ENCODE assay signal across 1 cellular context in genomic region chr19:1151917-1152601, GRCh38.
TF ChIP-seq lines count a peak whose summit lies in the region.

No MANE protein-coding gene starts in this region.

TF ChIP-seq in SK-N-SH treated with all-trans-retinoic acid at 6 μM for 48 hours, 23 proteins besides CTCF, POLR2A, EP300 and RAD21 (continued from another document):
- no peak for TF ChIP-seq CSRNP3 (CRISPR knock-in tag; IDR thresholded peaks at IDR 0.05)
